In genomic region chr13:30796833-30797601, GRCh38 we compare ENCODE assay signal across 8 cellular contexts.
DNase-seq lines count a peak whose midpoint lies in the region; ATAC-seq lines count a peak whose summit lies in the region.

No MANE protein-coding gene starts in this region.

- H3K36me3 Mint-ChIP-seq in activated naive CD4-positive, alpha-beta T cell treated with anti-CD3 and anti-CD28 coated beads, Interleukin-2, amount 50 U/mL, for 72 hours: no peaks in the 10 kb centered on the region
- no peaks in the 10 kb centered on the region for H3K36me3 Mint-ChIP-seq in memory B cell

- no peaks in the 10 kb centered on the region for H3K36me3 ChIP-seq in ACC112 (ENCODE audit: insufficient read depth, low read length)

- H3K9me3 Mint-ChIP-seq in activated naive CD4-positive, alpha-beta T cell treated with anti-CD3 and anti-CD28 coated beads, Interleukin-2, amount 50 U/mL, for 72 hours: no peaks in the 10 kb centered on the region
- no peaks in the 10 kb centered on the region for H3K9me3 Mint-ChIP-seq in memory B cell

- H2AFZ ChIP-seq in ACC112 (ENCODE audit: low read length, unreplicated experiment): peak overlapping the region; percentile 55

- peak overlapping the region; percentile 48; the same call in 1 of the 2 replicates for H3K27ac ChIP-seq in ACC112 (ENCODE audit: low read depth, low read length)

- peak overlapping the region; percentile 28; the same call in 1 of the 2 replicates for H3K4me3 ChIP-seq in ACC112 (ENCODE audit: low read depth, low read length)

- H3K79me2 ChIP-seq in ACC112 (ENCODE audit: control insufficient read depth, insufficient read depth, low read length, unreplicated experiment): no peaks in the 10 kb centered on the region

- DNase-seq in activated naive CD4-positive, alpha-beta T cell treated with anti-CD3 and anti-CD28 coated beads, Interleukin-2, amount 50 U/mL, for 72 hours (ENCODE audit: low spot score in 2 of 2): no peak
- no peak for DNase-seq in memory B cell (ENCODE audit: low spot score in 2 of 2)
- no peak for DNase-seq in GM19238 (ENCODE audit: insufficient read length, low spot score)
- no peak for DNase-seq in NCI-H748 (lab: John Stamatoyannopoulos, UW; ENCODE audit: unreplicated experiment)
- no peak for DNase-seq in COLO668 (lab: John Stamatoyannopoulos, UW; ENCODE audit: unreplicated experiment)

- peak overlapping the region; percentile 49 for H3K4me3 Mint-ChIP-seq in memory B cell

- no peaks in the 10 kb centered on the region for H3K27me3 ChIP-seq in ACC112 (ENCODE audit: insufficient read depth, low read length)

- H3K27ac Mint-ChIP-seq in activated naive CD4-positive, alpha-beta T cell treated with anti-CD3 and anti-CD28 coated beads, Interleukin-2, amount 50 U/mL, for 72 hours: peak overlapping the region in 1 of 2 donors; percentile 29
- H3K27ac Mint-ChIP-seq in memory B cell: no peak overlapping the region

- H3K27me3 Mint-ChIP-seq in memory B cell: no peaks in the 10 kb centered on the region

- H3K4me1 ChIP-seq in ACC112 (ENCODE audit: control insufficient read depth, insufficient read depth, low read length, unreplicated experiment): peaks cover 43% of the 10 kb centered on the region

- peaks cover 9% of the 10 kb centered on the region for H3K4me1 Mint-ChIP-seq in memory B cell

- peak; percentile 53 for ATAC-seq in GM21360 (IDR thresholded peaks at IDR 0.05; ENCODE audit: unreplicated experiment)
- peak; percentile 74 to 77 for ATAC-seq in activated naive CD4-positive, alpha-beta T cell treated with anti-CD3 and anti-CD28 coated beads, Interleukin-2, amount 50 U/mL, for 72 hours
- ATAC-seq in memory B cell (ENCODE audit: low read depth): peak; percentile 10
- no peak for ATAC-seq in HG02623 (IDR thresholded peaks at IDR 0.05; ENCODE audit: unreplicated experiment)
